ENCODE assay signal across 17 cellular contexts in genomic region chr17:69282002-69282401, GRCh38. TPM values are rescaled to one million over a fixed set of nuclear protein-coding genes. Genes with fewer than 3 reads are reported as not detected.
DNase-seq lines count a peak whose midpoint lies in the region; ATAC-seq, FAIRE-seq and TF ChIP-seq lines count a peak whose summit lies in the region.
"Had no signal": no experiment of that assay in that cellular context is flagged by ENCODE, and none has a peak within 500 bp of the region (broad histone marks: within the 10 kb centered on the region; RNA-seq: fewer than 3 reads in every experiment).

No MANE protein-coding gene starts in this region.

- POLR2A ChIA-PET in K562 (lab: Yijun Ruan, JAX), result no interaction called here

- no peaks in the 10 kb centered on the region for H3K9me1 ChIP-seq in K562 (ENCODE audit: control insufficient read depth, insufficient read depth, low read length)

- no peaks in the 10 kb centered on the region for H4K20me1 ChIP-seq in K562 (replicated peaks; ENCODE audit: control insufficient read depth, insufficient read depth, low read length)

- no peaks in the 10 kb centered on the region for H3K36me3 ChIP-seq in K562 (ENCODE audit: control insufficient read depth, insufficient read depth, low read length)

- no peak for ATAC-seq in K562

- H3K9me3 ChIP-seq in K562 (replicated peaks; ENCODE audit: control insufficient read depth, insufficient read depth, low read depth, low read length), result no peaks in the 10 kb centered on the region

- no peak for TF ChIP-seq CTCF in K562 (IDR thresholded peaks at IDR 0.05 in 2 of 3, conservative IDR thresholded peaks at IDR 0.05 in 1 of 3; ENCODE audit: insufficient read depth in 2 of 3, low read depth in 1 of 3, low read length in 3 of 3)

- CTCF ChIA-PET in K562 (lab: Yijun Ruan, JAX; ENCODE audit: low intra/inter-chr PET ratio), result interaction anchor here (0.7 kb wide), 1 partner anchor 467 kb away, joined by 3 read pairs; no protein-coding TSS in a partner anchor

- in situ Hi-C loops in K562 (cut with MboI), result no loop called here

- no peak overlapping the region for H2AFZ ChIP-seq in K562 (ENCODE audit: low read depth, low read length)

- 11% methylated on average over 3 of the region's 3 CpGs for WGBS in K562 (ENCODE audit: insufficient coverage, low coverage, missing lambda C conversion rate)

- TF ChIP-seq EP300 in K562 (IDR thresholded peaks at IDR 0.05; ENCODE audit: low read length), result no peak

- intact Hi-C loops in K562 (cut with micrococcal nuclease), result no loop called here

- H3K27me3 ChIP-seq in K562 (ENCODE audit: control insufficient read depth in 2 of 2, insufficient read depth in 2 of 2, low read length in 2 of 2), result no peaks in the 10 kb centered on the region

- TF ChIP-seq RAD21 in K562 (CRISPR knock-in tag; conservative IDR thresholded peaks at IDR 0.05 in 1 of 2, IDR thresholded peaks at IDR 0.05 in 1 of 2), result no peak

- no peak for TF ChIP-seq POLR2A in K562 (conservative IDR thresholded peaks at IDR 0.05)

- no peak overlapping the region for H3K4me2 ChIP-seq in K562 (ENCODE audit: insufficient read depth, low read length)

- no peaks in the 10 kb centered on the region for H3K4me1 ChIP-seq in K562 (replicated peaks in 1 of 2; ENCODE audit: control insufficient read depth in 2 of 2, insufficient read depth in 2 of 2, low read length in 2 of 2)

- FAIRE-seq in HTR-8/SVneo (lab: Jason Lieb, UNC), result peak; percentile 38
- FAIRE-seq in K562 (lab: Jason Lieb, UNC), result no peak
- FAIRE-seq: GM19239 had no signal

- no peak overlapping the region for H3K4me3 ChIP-seq in K562

- no peak overlapping the region for H3K9ac ChIP-seq in K562 (ENCODE audit: insufficient read depth in 1 of 2, low read depth in 2 of 2, low read length in 2 of 2)

- no TSS peak for BruUV-seq in K562 (replicated peaks; lab: Mats Ljungman, UMichigan)

- DNase-seq in SIG-M5 treated with dmso at 0.1 percent for 504 hours (lab: John Stamatoyannopoulos, UW; ENCODE audit: unreplicated experiment), result peak; percentile 35
- DNase-seq in SIG-M5 (lab: John Stamatoyannopoulos, UW), result no peak
- DNase-seq in HTR-8/SVneo (ENCODE audit: insufficient read length, low spot score), result no peak
- peak; percentile 28 for DNase-seq in MV-4-11 (lab: John Stamatoyannopoulos, UW)
- DNase-seq in K562 (ENCODE audit: extremely low read depth in 1 of 4, low spot score in 3 of 4), result no peak
- DNase-seq in stimulated activated CD8-positive, alpha-beta memory T cell treated with anti-CD3 and anti-CD28 coated beads, Interleukin-4, amount 100 ng/mL, for 48 hours, result no peak
- no peak for DNase-seq in inferior parietal cortex (ENCODE audit: extremely low spot score)
- DNase-seq in AG08396 (ENCODE audit: low spot score), result no peak
- DNase-seq: 8988T; ACHN; C1 segment of cervical spinal cord; Calu3; CD4-positive, alpha-beta T cell; DMS79; GOT3; H9 had no signal

- no peaks in the 10 kb centered on the region for H3K79me2 ChIP-seq in K562 (ENCODE audit: control insufficient read depth, insufficient read depth, low read length)

- no peak overlapping the region for H3K27ac ChIP-seq in K562 (ENCODE audit: extremely low read depth, low read depth, low read length)

TF ChIP-seq in K562, 482 proteins besides CTCF, POLR2A, EP300 and RAD21:
- TF ChIP-seq XRCC4 (IDR thresholded peaks at IDR 0.05; ENCODE audit: extremely low read depth, insufficient read depth, insufficient read length) (no peak), SPI1 (IDR thresholded peaks at IDR 0.05; ENCODE audit: borderline replicate concordance, low read depth, low read length) (peak; percentile 79), FUS (optimal IDR thresholded peaks at IDR 0.05; ENCODE audit: low read depth, low read length) (no peak)

RNA-seq across cellular contexts. Expression of gene ABCA5, which starts 44.9 kb away (rescaled TPM):
- 6.5 and 18.8 TPM in 2 replicates for total RNA-seq in K562 (2011; cell fraction: chromatin; rRNA removed; ENCODE audit: low replicate concordance)
- total RNA-seq in K562 (2011; cell fraction: nucleolus; rRNA removed), result 2.0 and 2.9 TPM in 2 replicates
- 9.6 and 19.0 TPM in 2 replicates for total RNA-seq in K562 (2011; cell fraction: nucleoplasm; rRNA removed)
- total RNA-seq in K562 (2014; rRNA removed) (0.73 and 1.1 TPM in 2 replicates), K562 (2014; rRNA removed; fragmentation: Illumina TruSeq; extraction: Trizol) (1.7 and 2.2 TPM in 2 replicates), K562 (2015; rRNA removed; fragmentation: Illumina TruSeq; extraction: Trizol) (1.1 and 1.4 TPM in 2 replicates), K562 (2021) (1.2 and 2.3 TPM in 2 replicates)
- polyA plus RNA-seq in K562 (2011; rRNA removed) (1.9 TPM in 2 replicates), K562 (2014; fragmentation: Illumina TruSeq; extraction: Trizol) (0.74 and 1.1 TPM in 2 replicates), K562 (2014; fragmentation: Nextera tagmentation; extraction: Ambion mirVana) (1 to 10 TPM in 1 of 2 experiments, under 1 TPM in 1; 0.84 to 2.1 TPM), K562 (2014; rRNA removed) (0.76 and 2.0 TPM in 2 replicates)
- polyA plus RNA-seq in K562 (2011; cell fraction: cytosol; rRNA removed), result 0.12 and 0.27 TPM in 2 replicates
- polyA plus RNA-seq in K562 (2011; cell fraction: nucleus; rRNA removed), result 2.5 and 4.3 TPM in 2 replicates
- polyA plus RNA-seq in K562 (2012), result 0.48 and 1.4 TPM in 2 replicates
- 2.7 and 3.1 TPM in 2 replicates for polyA minus RNA-seq in K562 (2011; rRNA and poly(A)+ RNA removed)
- 0.86 and 1.1 TPM in 2 replicates for polyA minus RNA-seq in K562 (2011; cell fraction: cytosol; rRNA and poly(A)+ RNA removed)
- polyA minus RNA-seq in K562 (2011; cell fraction: nucleus; rRNA and poly(A)+ RNA removed), result 2.7 and 4.1 TPM in 2 replicates

RNA-seq across cellular contexts. Expression of gene ABCA10, which starts 53.4 kb away (rescaled TPM):
- total RNA-seq in K562 (2011; cell fraction: chromatin; rRNA removed; ENCODE audit: low replicate concordance), result 0.16 TPM in 1 of 2 replicates, not detected in the other
- total RNA-seq in K562 (2011; cell fraction: nucleolus; rRNA removed), result not detected in 2 replicates
- not detected in 2 replicates for total RNA-seq in K562 (2011; cell fraction: nucleoplasm; rRNA removed)
- total RNA-seq in K562 (2014; rRNA removed) (0.12 and 0.45 TPM in 2 replicates), K562 (2014; rRNA removed; fragmentation: Illumina TruSeq; extraction: Trizol) (0.15 TPM in 1 of 2 replicates, not detected in the other), K562 (2015; rRNA removed; fragmentation: Illumina TruSeq; extraction: Trizol) (not detected in 2 replicates), K562 (2021) (0.09 and 0.16 TPM in 2 replicates)
- polyA plus RNA-seq in K562 (2011; rRNA removed) (0.03 and 0.04 TPM in 2 replicates), K562 (2014; fragmentation: Illumina TruSeq; extraction: Trizol) (0.15 TPM in 1 of 2 replicates, not detected in the other), K562 (2014; fragmentation: Nextera tagmentation; extraction: Ambion mirVana) (under 1 TPM; 0.13 to 0.17 TPM), K562 (2014; rRNA removed) (0.36 TPM in 1 of 2 replicates, not detected in the other)
- polyA plus RNA-seq in K562 (2011; cell fraction: cytosol; rRNA removed), result 0.03 and 0.04 TPM in 2 replicates
- 0.08 TPM in 1 of 2 replicates, not detected in the other for polyA plus RNA-seq in K562 (2011; cell fraction: nucleus; rRNA removed)
- 0.05 and 0.10 TPM in 2 replicates for polyA plus RNA-seq in K562 (2012)
- polyA minus RNA-seq in K562 (2011; rRNA and poly(A)+ RNA removed), result not detected in 2 replicates
- not detected in 2 replicates for polyA minus RNA-seq in K562 (2011; cell fraction: cytosol; rRNA and poly(A)+ RNA removed)
- polyA minus RNA-seq in K562 (2011; cell fraction: nucleus; rRNA and poly(A)+ RNA removed), result 0.11 TPM in 1 of 2 replicates, not detected in the other
- total RNA-seq: H9 had no signal

Comparison
In these comparisons a context has a peak if more than half of its experiments do, and no peak if none do; other contexts are left out.
1. DNase-seq: peak in SIG-M5 treated with dmso at 0.1 percent for 504 hours (single experiment) and MV-4-11 (single experiment); none in SIG-M5 (single experiment), HTR-8/SVneo (single experiment), K562 (0 of 4), stimulated activated CD8-positive, alpha-beta memory T cell treated with anti-CD3 and anti-CD28 coated beads, Interleukin-4, amount 100 ng/mL, for 48 hours (single experiment), inferior parietal cortex (single experiment) and AG08396 (single experiment).